17 cellular contexts compared by ENCODE assay signal in the genomic region with DNA sequence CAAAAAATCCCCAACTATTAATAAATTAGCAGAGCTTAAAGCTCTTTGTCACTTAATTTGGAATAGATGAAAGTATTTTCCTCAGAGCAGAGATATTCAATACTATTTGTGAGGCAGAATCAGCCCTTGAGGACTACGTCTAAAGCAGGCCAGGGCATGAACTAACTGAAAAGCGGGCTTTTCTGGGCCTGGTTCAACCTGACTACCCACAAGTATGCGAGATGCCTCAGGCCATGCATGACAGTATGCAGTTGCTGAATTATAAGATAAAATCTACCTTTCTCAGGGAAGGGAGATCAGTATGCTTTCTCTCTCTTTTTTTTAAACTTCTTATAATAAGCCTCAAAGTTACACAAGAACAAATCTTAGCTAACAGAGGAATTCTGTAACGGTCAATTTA. TPM values are rescaled to one million over a fixed set of nuclear protein-coding genes. Genes with fewer than 3 reads are reported as not detected.
DNase-seq lines count a peak whose midpoint lies in the region; ATAC-seq and TF ChIP-seq lines count a peak whose summit lies in the region.
"Had no signal": no experiment of that assay in that cellular context is flagged by ENCODE, and none has a peak within 500 bp of the region (broad histone marks: within the 10 kb centered on the region; RNA-seq: fewer than 3 reads in every experiment).

No MANE protein-coding gene starts in this region.

- H4K20me1 ChIP-seq in neural progenitor cell (ENCODE audit: low read depth) = no peaks in the 10 kb centered on the region
- H4K20me1 ChIP-seq in GM23248 (ENCODE audit: insufficient read depth) = no peaks in the 10 kb centered on the region

- H3K9me3 Mint-ChIP-seq in neural progenitor cell = no peaks in the 10 kb centered on the region
- H3K9me3 Mint-ChIP-seq: naive thymus-derived CD8-positive, alpha-beta T cell had no signal

- H3K27me3 ChIP-seq in suprapubic skin (no peaks in the 10 kb centered on the region), neural progenitor cell (no peaks in the 10 kb centered on the region), GM23248 (replicated peaks; ENCODE audit: insufficient read depth) (no peaks in the 10 kb centered on the region)
- H3K27me3 ChIP-seq: BE2C, SJSA1 had no signal

- H3K9me2 ChIP-seq in GM23248 (ENCODE audit: insufficient read depth) = no peaks in the 10 kb centered on the region

- peaks cover 4% of the 10 kb centered on the region for H3K36me3 Mint-ChIP-seq in neural progenitor cell

- H3K36me3 ChIP-seq in suprapubic skin = peaks cover 4% of the 10 kb centered on the region
- H3K36me3 ChIP-seq in neural progenitor cell = no peaks in the 10 kb centered on the region
- H3K36me3 ChIP-seq in GM23248 (ENCODE audit: low read depth) = no peaks in the 10 kb centered on the region; the same call in 1 of the 2 replicates
- H3K36me3 ChIP-seq: BE2C, SJSA1 had no signal

- H3K4me1 Mint-ChIP-seq in neural progenitor cell = no peaks in the 10 kb centered on the region

- H2AFZ ChIP-seq in neural progenitor cell (replicated peaks) (no peak overlapping the region), GM23248 (no peak overlapping the region)

- H3K79me2 ChIP-seq in neural progenitor cell (ENCODE audit: low read depth) (no peaks in the 10 kb centered on the region), GM23248 (ENCODE audit: insufficient read depth) (no peaks in the 10 kb centered on the region)

- H3K27ac Mint-ChIP-seq in neural progenitor cell = no peak overlapping the region
- H3K27ac Mint-ChIP-seq: activated CD8-positive, alpha-beta memory T cell treated with anti-CD3 and anti-CD28 coated beads, Interleukin-2, amount 10 ng/mL, durations not matched to agents 7 days and 5 days had no signal

- DNase-seq in amniotic epithelial cell (ENCODE audit: low read depth) (peak; percentile 8), iPS-NIHi11 (ENCODE audit: low spot score) (peak; percentile 18), suprapubic skin (ENCODE audit: low spot score in 2 of 2) (no peak), midbrain (lab: John Stamatoyannopoulos, UW) (no peak), neural progenitor cell (ENCODE audit: low spot score) (no peak), GM23248 (no peak)
- DNase-seq: activated CD8-positive, alpha-beta memory T cell treated with anti-CD3 and anti-CD28 coated beads, Interleukin-2, amount 10 ng/mL, durations not matched to agents 7 days and 5 days; activated effector memory CD4-positive, alpha-beta T cell treated with anti-CD3 and anti-CD28 coated beads, Interleukin-2, amount 50 U/mL, for 16 hours; BE2C; foreskin melanocyte; naive thymus-derived CD8-positive, alpha-beta T cell; NCI-H1436 treated with DMSO at 0.1 percent for 48 hours had no signal

- TF ChIP-seq CTCF in suprapubic skin (IDR thresholded peaks at IDR 0.05) = no peak
- no peak for TF ChIP-seq CTCF in neural progenitor cell (IDR thresholded peaks at IDR 0.05)

- no peak overlapping the region for H3K4me3 Mint-ChIP-seq in neural progenitor cell
- H3K4me3 Mint-ChIP-seq: activated CD8-positive, alpha-beta memory T cell treated with anti-CD3 and anti-CD28 coated beads, Interleukin-2, amount 10 ng/mL, durations not matched to agents 7 days and 5 days; naive thymus-derived CD8-positive, alpha-beta T cell had no signal

- in situ Hi-C loops in GM23248 (cut with MboI) = no loop called here

- TF ChIP-seq EP300 in Ishikawa (IDR thresholded peaks at IDR 0.05; ENCODE audit: borderline replicate concordance) = no peak
- TF ChIP-seq EP300 in suprapubic skin (IDR thresholded peaks at IDR 0.05) = no peak

- TF ChIP-seq RAD21 in Ishikawa (IDR thresholded peaks at IDR 0.05; ENCODE audit: low read depth) = no peak

- no peaks in the 10 kb centered on the region for H3K27me3 Mint-ChIP-seq in neural progenitor cell (ENCODE audit: insufficient read depth, low read depth)
- H3K27me3 Mint-ChIP-seq: activated CD8-positive, alpha-beta memory T cell treated with anti-CD3 and anti-CD28 coated beads, Interleukin-2, amount 10 ng/mL, durations not matched to agents 7 days and 5 days; naive thymus-derived CD8-positive, alpha-beta T cell had no signal

- no peak for ATAC-seq in GM19397 (IDR thresholded peaks at IDR 0.05; ENCODE audit: unreplicated experiment)
- ATAC-seq: activated CD4-positive, CD25-positive, alpha-beta regulatory T cell treated with anti-CD3 and anti-CD28 coated beads, Interleukin-2, amount 50 U/mL, for 24 hours; activated CD8-positive, alpha-beta memory T cell treated with anti-CD3 and anti-CD28 coated beads, Interleukin-2, amount 10 ng/mL, durations not matched to agents 7 days and 5 days; naive thymus-derived CD8-positive, alpha-beta T cell had no signal

- H3K4me2 ChIP-seq in neural progenitor cell (no peak overlapping the region), GM23248 (ENCODE audit: unreplicated experiment) (no peak overlapping the region)

- H3K27ac ChIP-seq in suprapubic skin (peak overlapping the region; percentile 62), neural progenitor cell (no peak overlapping the region), GM23248 (no peak overlapping the region)
- H3K27ac ChIP-seq: SJSA1 had no signal

- H3K4me1 ChIP-seq in suprapubic skin (peaks cover 12% of the 10 kb centered on the region), neural progenitor cell (no peaks in the 10 kb centered on the region), GM23248 (ENCODE audit: insufficient read depth) (no peaks in the 10 kb centered on the region)
- H3K4me1 ChIP-seq: SJSA1 had no signal

- no peak for TF ChIP-seq POLR2A in suprapubic skin (IDR thresholded peaks at IDR 0.05)

- H3K9ac ChIP-seq in neural progenitor cell (no peak overlapping the region), GM23248 (no peak overlapping the region)

- 49% methylated on average over 4 of the region's 4 CpGs for WGBS in suprapubic skin
- WGBS in GM23248 (ENCODE audit: low coverage in 1 of 2, low lambda C conversion rate in 2 of 2, missing lambda C conversion rate in 2 of 2), 2 experiments = 97 to 99% methylated on average over 4 of the region's 4 CpGs

- H3K4me3 ChIP-seq in suprapubic skin = no peak overlapping the region
- no peak overlapping the region for H3K4me3 ChIP-seq in neural progenitor cell
- H3K4me3 ChIP-seq in GM23248 = no peak overlapping the region
- H3K4me3 ChIP-seq: lung, SJSA1 had no signal

- no peaks in the 10 kb centered on the region for H3K9me3 ChIP-seq in suprapubic skin
- no peaks in the 10 kb centered on the region for H3K9me3 ChIP-seq in neural progenitor cell (ENCODE audit: low read depth)
- H3K9me3 ChIP-seq in GM23248 (ENCODE audit: low read depth) = no peaks in the 10 kb centered on the region
- H3K9me3 ChIP-seq: BE2C, SJSA1 had no signal

- H3F3A ChIP-seq in neural progenitor cell (ENCODE audit: low read depth) (no peaks in the 10 kb centered on the region), GM23248 (ENCODE audit: insufficient read depth) (no peaks in the 10 kb centered on the region)

TF ChIP-seq in Ishikawa, 13 proteins besides CTCF, POLR2A, EP300 and RAD21:
- TF ChIP-seq TEAD4 (IDR thresholded peaks at IDR 0.05) = peak; percentile 67
- no peak for TF ChIP-seq FOXM1 (IDR thresholded peaks at IDR 0.05; ENCODE audit: borderline replicate concordance, low read depth)
- TF ChIP-seq CEBPB (IDR thresholded peaks at IDR 0.05) = no peak
- TF ChIP-seq, protein P1, sequence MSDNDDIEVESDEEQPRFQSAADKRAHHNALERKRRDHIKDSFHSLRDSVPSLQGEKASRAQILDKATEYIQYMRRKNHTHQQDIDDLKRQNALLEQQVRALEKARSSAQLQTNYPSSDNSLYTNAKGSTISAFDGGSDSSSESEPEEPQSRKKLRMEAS (IDR thresholded peaks at IDR 0.05) = no peak
- no peak for TF ChIP-seq TCF12 (IDR thresholded peaks at IDR 0.05; ENCODE audit: low read depth)
- TF ChIP-seq CREB1 (IDR thresholded peaks at IDR 0.05; ENCODE audit: low read depth) = no peak

RNA-seq across cellular contexts. Expression of a gene that starts 20.1 kb away (rescaled TPM):
- total RNA-seq in suprapubic skin (10 to 100 TPM; 23.8 to 57.5 (median 30.1) TPM), neural progenitor cell (ENCODE audit: low replicate concordance) (18.3 and 29.4 TPM in 2 replicates)
- 17.3 and 21.4 TPM in 2 replicates for total RNA-seq in GM23248 (2014; rRNA removed; shearing (Covaris generic))
- polyA plus RNA-seq in GM23248 (2016; fragmentation: Nextera tagmentation; extraction: Ambion mirVana) = 14.2 and 16.0 TPM in 2 replicates

Comparison
In these comparisons a context has a peak if more than half of its experiments do, and no peak if none do; other contexts are left out.
1. DNase-seq: peak in amniotic epithelial cell (single experiment) and iPS-NIHi11 (single experiment); none in suprapubic skin (0 of 2), midbrain (single experiment), neural progenitor cell (single experiment) and GM23248 (single experiment).